9 cellular contexts compared by ENCODE assay signal in the genomic region with DNA sequence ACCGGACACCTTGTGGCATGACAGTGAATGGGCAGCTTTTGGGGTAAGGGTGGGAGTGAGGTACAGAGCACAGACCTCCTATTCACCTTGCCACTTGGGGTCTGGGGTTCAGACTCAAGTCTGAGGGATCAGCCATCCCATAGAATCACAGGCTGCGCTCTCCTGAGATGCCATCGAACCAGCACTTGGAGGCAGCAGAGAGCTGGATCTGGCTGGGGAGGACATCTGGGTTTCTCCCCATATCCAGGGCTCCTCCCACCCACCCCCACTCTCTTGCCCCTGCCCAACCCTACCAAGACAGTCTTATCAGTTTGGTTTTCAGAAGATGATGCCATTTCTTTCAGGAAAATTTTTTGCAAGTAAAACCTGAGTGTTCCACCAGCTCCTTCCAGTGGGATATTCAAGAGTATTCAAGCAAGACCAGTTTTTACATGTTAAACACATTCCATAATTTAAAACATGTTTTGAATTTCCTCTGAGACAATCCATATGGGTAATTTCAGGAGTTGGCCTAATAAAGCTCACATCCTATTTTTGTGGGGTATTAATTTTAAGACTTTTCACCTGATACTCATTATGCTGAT. TPM values are rescaled to one million over a fixed set of nuclear protein-coding genes. Genes with fewer than 3 reads are reported as not detected.
DNase-seq lines count a peak whose midpoint lies in the region; ATAC-seq and TF ChIP-seq lines count a peak whose summit lies in the region.
"Had no signal": no experiment of that assay in that cellular context is flagged by ENCODE, and none has a peak within 500 bp of the region (broad histone marks: within the 10 kb centered on the region; RNA-seq: fewer than 3 reads in every experiment).

No MANE protein-coding gene starts in this region.

- peaks cover under 1% of the 10 kb centered on the region for H3K4me1 Mint-ChIP-seq in activated T-helper 17 cell treated with anti-CD3 and anti-CD28 coated beads, Interleukin-2, amount 50 U/mL, for 72 hours
- H3K4me1 Mint-ChIP-seq: IgD-negative memory B cell had no signal

- no peak overlapping the region for H3K4me3 Mint-ChIP-seq in activated T-helper 17 cell treated with anti-CD3 and anti-CD28 coated beads, Interleukin-2, amount 50 U/mL, for 72 hours
- H3K4me3 Mint-ChIP-seq: IgD-negative memory B cell had no signal

- TF ChIP-seq CTCF in GM12874 (IDR thresholded peaks at IDR 0.05; ENCODE audit: insufficient read depth, low read depth, low read length): peak; percentile 74

- peaks cover 3% of the 10 kb centered on the region for H3K27me3 Mint-ChIP-seq in activated T-helper 17 cell treated with anti-CD3 and anti-CD28 coated beads, Interleukin-2, amount 50 U/mL, for 72 hours
- H3K27me3 Mint-ChIP-seq: IgD-negative memory B cell had no signal

- peak; percentile 93 for ATAC-seq in activated T-helper 17 cell treated with anti-CD3 and anti-CD28 coated beads, Interleukin-2, amount 50 U/mL, for 72 hours (replicated peaks)
- no peak for ATAC-seq in GM21825 (IDR thresholded peaks at IDR 0.05; ENCODE audit: unreplicated experiment)

- H3K36me3 Mint-ChIP-seq in activated T-helper 17 cell treated with anti-CD3 and anti-CD28 coated beads, Interleukin-2, amount 50 U/mL, for 72 hours (ENCODE audit: low read depth): no peaks in the 10 kb centered on the region
- H3K36me3 Mint-ChIP-seq: IgD-negative memory B cell had no signal

- no peak overlapping the region for H3K27ac Mint-ChIP-seq in activated T-helper 17 cell treated with anti-CD3 and anti-CD28 coated beads, Interleukin-2, amount 50 U/mL, for 72 hours

- no peaks in the 10 kb centered on the region for H3K9me3 Mint-ChIP-seq in activated T-helper 17 cell treated with anti-CD3 and anti-CD28 coated beads, Interleukin-2, amount 50 U/mL, for 72 hours
- H3K9me3 Mint-ChIP-seq: IgD-negative memory B cell had no signal

- intact Hi-C loops in posterior cingulate gyrus (cut with DNase I): loop anchor here (1.0 to 5.0 kb wide), 2 partner anchors 38 to 114 kb away; no protein-coding TSS in a partner anchor

- DNase-seq in AG20443 (ENCODE audit: low spot score): peak; percentile 90
- DNase-seq in NCI-H2227 (lab: John Stamatoyannopoulos, UW; ENCODE audit: unreplicated experiment): peak; percentile 69
- DNase-seq in globus pallidus (ENCODE audit: low spot score): peak; percentile 85
- DNase-seq in posterior cingulate gyrus: peak; percentile 51 to 96 (median 72)
- DNase-seq in NCI-H1048 (lab: John Stamatoyannopoulos, UW): no peak

RNA-seq across cellular contexts. Expression of gene TEX44, which starts 29.2 kb away (rescaled TPM):
- total RNA-seq in activated T-helper 17 cell treated with anti-CD3 and anti-CD28 coated beads, Interleukin-2, amount 50 U/mL, for 72 hours: not detected

RNA-seq across cellular contexts. Expression of gene NMUR1, which starts 33.2 kb away (rescaled TPM):
- under 1 TPM; 0.15 to 0.21 TPM for total RNA-seq in activated T-helper 17 cell treated with anti-CD3 and anti-CD28 coated beads, Interleukin-2, amount 50 U/mL, for 72 hours
